Comparison of ENCODE assay signal across 16 cellular contexts in the genomic region with DNA sequence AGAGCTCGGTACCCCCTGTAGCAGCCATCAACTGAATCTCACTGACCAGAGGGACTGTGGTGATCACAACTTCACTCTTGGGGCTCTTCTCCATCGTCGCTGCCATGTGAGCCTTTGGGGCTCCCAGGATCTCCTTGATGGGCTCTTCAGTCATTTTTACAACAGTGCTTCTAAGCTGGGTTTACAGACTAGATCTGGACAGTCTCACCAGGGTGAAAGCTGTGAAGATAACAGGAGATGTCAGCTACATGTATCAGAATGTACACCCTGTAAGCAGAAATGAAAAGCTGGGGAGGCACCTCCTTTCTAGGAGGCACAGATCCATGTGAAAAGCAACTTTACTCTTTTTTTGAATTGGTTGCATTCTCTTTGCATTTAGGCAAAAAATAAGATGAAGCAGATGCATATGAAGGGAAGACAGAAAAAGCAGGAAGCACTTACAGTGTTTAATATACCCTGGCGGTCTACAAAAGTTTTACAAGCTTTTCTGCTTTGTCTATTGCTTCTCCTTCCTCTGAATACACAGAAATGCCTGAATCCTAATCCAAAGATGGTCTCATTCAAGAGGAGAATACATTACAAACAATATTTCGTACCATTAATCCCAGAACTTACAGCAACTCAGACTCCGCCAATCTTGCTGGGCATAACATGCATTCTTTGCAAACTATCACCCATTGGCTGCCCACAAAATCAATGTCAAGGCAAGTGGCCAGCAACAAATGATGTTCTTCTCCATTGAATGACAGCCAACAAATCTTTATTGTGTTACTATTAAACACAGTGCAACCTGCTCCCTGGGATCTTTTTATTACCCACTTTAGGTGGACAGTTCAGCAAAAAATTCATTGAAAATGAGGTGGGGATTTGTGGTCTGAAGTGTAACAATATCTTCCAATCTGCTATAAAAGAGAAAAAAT. TPM values are rescaled to one million over a fixed set of nuclear protein-coding genes. Genes with fewer than 3 reads are reported as not detected.
DNase-seq lines count a peak whose midpoint lies in the region; ATAC-seq and TF ChIP-seq lines count a peak whose summit lies in the region.
"Had no signal": no experiment of that assay in that cellular context is flagged by ENCODE, and none has a peak within 500 bp of the region (broad histone marks: within the 10 kb centered on the region; RNA-seq: fewer than 3 reads in every experiment).

No MANE protein-coding gene starts in this region.

- H3K36me3 ChIP-seq in ACC112 (ENCODE audit: insufficient read depth, low read length) (peaks cover 16% of the 10 kb centered on the region), Peyer's patch (no peaks in the 10 kb centered on the region), gastroesophageal sphincter (peaks cover 0 to 5% of the 10 kb centered on the region in 2 donors), rectal smooth muscle tissue (ENCODE audit: control insufficient read depth, insufficient read depth, low read length) (no peaks in the 10 kb centered on the region)

- no peak overlapping the region for H3K27ac Mint-ChIP-seq in activated CD8-positive, alpha-beta memory T cell treated with anti-CD3 and anti-CD28 coated beads, Interleukin-2, amount 10 ng/mL, durations not matched to agents 7 days and 5 days
- H3K27ac Mint-ChIP-seq in CD4-positive, alpha-beta T cell, result no peak overlapping the region
- H3K27ac Mint-ChIP-seq: effector memory CD8-positive, alpha-beta T cell; stimulated activated naive B cell treated with anti-CD40 and anti-IgM and Interleukin-4, amounts not matched to agents 10 μg/mL and 1 μg/mL and 100 μg/mL, for 72 hours; T-helper 2 cell treated with Interferon-gamma antibody and Interleukin-4, amounts not matched to agents 5 μg/mL and 100 μg/mL, for 36 hours had no signal

- no peaks in the 10 kb centered on the region for H3K9me3 ChIP-seq in Peyer's patch
- H3K9me3 ChIP-seq in gastroesophageal sphincter, result no peaks in the 10 kb centered on the region
- H3K9me3 ChIP-seq in CD4-positive, alpha-beta T cell (ENCODE audit: control insufficient read depth, low read length), result no peaks in the 10 kb centered on the region

- H3K4me3 ChIP-seq in ACC112 (ENCODE audit: low read depth, low read length), result peak overlapping the region; percentile 84
- H3K4me3 ChIP-seq in Peyer's patch, result peak overlapping the region in 3 of 4 donors; percentile 16 to 41 (median 17)
- H3K4me3 ChIP-seq in gastroesophageal sphincter, result peak overlapping the region; percentile 47 to 49
- H3K4me3 ChIP-seq in rectal smooth muscle tissue (ENCODE audit: low read length), result peak overlapping the region; percentile 34

- no peak overlapping the region for H2AFZ ChIP-seq in ACC112 (ENCODE audit: low read length, unreplicated experiment)

- H3K27ac ChIP-seq in ACC112 (ENCODE audit: low read depth, low read length) (no peak overlapping the region), Peyer's patch (peak overlapping the region in 1 of 4 donors; percentile 5), gastroesophageal sphincter (no peak overlapping the region), rectal smooth muscle tissue (ENCODE audit: low read depth, low read length) (no peak overlapping the region)
- H3K27ac ChIP-seq in CD4-positive, alpha-beta T cell (ENCODE audit: low read depth, low read length), result no peak overlapping the region

- H3K79me2 ChIP-seq in ACC112 (ENCODE audit: control insufficient read depth, insufficient read depth, low read length, unreplicated experiment), result peaks cover 16% of the 10 kb centered on the region

- no peak for TF ChIP-seq CTCF in Peyer's patch (IDR thresholded peaks at IDR 0.05)
- no peak for TF ChIP-seq CTCF in gastroesophageal sphincter (IDR thresholded peaks at IDR 0.05)
- no peak for TF ChIP-seq CTCF in CD4-positive, alpha-beta T cell (IDR thresholded peaks at IDR 0.05)

- intact Hi-C loops in CD4-positive, alpha-beta T cell (cut with DNase I, micrococcal nuclease), result no loop called here

- H3K27me3 ChIP-seq in ACC112 (ENCODE audit: insufficient read depth, low read length) (no peaks in the 10 kb centered on the region), Peyer's patch (no peaks in the 10 kb centered on the region), gastroesophageal sphincter (no peaks in the 10 kb centered on the region), rectal smooth muscle tissue (ENCODE audit: control insufficient read depth, insufficient read depth, low read length) (no peaks in the 10 kb centered on the region)
- H3K27me3 ChIP-seq in CD4-positive, alpha-beta T cell (ENCODE audit: control insufficient read depth, insufficient read depth, low read length), result peaks cover 17% of the 10 kb centered on the region

- POLR2A ChIA-PET in CD4-positive, alpha-beta T cell (lab: Charles Lee), result no interaction called here

- no peak overlapping the region for H3K9ac ChIP-seq in rectal smooth muscle tissue (ENCODE audit: low read length)

- H3K4me3 Mint-ChIP-seq in activated CD8-positive, alpha-beta memory T cell treated with anti-CD3 and anti-CD28 coated beads, Interleukin-2, amount 10 ng/mL, durations not matched to agents 7 days and 5 days, result no peak overlapping the region
- H3K4me3 Mint-ChIP-seq in CD4-positive, alpha-beta T cell, result no peak overlapping the region
- H3K4me3 Mint-ChIP-seq: effector memory CD8-positive, alpha-beta T cell; neural crest cell; stimulated activated naive B cell treated with anti-CD40 and anti-IgM and Interleukin-4, amounts not matched to agents 10 μg/mL and 1 μg/mL and 100 μg/mL, for 72 hours; T-helper 2 cell treated with Interferon-gamma antibody and Interleukin-4, amounts not matched to agents 5 μg/mL and 100 μg/mL, for 36 hours had no signal

- no peaks in the 10 kb centered on the region for H3K9me3 Mint-ChIP-seq in activated CD8-positive, alpha-beta memory T cell treated with anti-CD3 and anti-CD28 coated beads, Interleukin-2, amount 10 ng/mL, durations not matched to agents 7 days and 5 days (ENCODE audit: low read depth)
- no peaks in the 10 kb centered on the region for H3K9me3 Mint-ChIP-seq in CD4-positive, alpha-beta T cell
- H3K9me3 Mint-ChIP-seq: effector memory CD8-positive, alpha-beta T cell; neural crest cell; stimulated activated naive B cell treated with anti-CD40 and anti-IgM and Interleukin-4, amounts not matched to agents 10 μg/mL and 1 μg/mL and 100 μg/mL, for 72 hours; T-helper 2 cell treated with Interferon-gamma antibody and Interleukin-4, amounts not matched to agents 5 μg/mL and 100 μg/mL, for 36 hours had no signal

- no peak for ATAC-seq in gastroesophageal sphincter
- ATAC-seq in activated CD8-positive, alpha-beta memory T cell treated with anti-CD3 and anti-CD28 coated beads, Interleukin-2, amount 10 ng/mL, durations not matched to agents 7 days and 5 days, result no peak
- no peak for ATAC-seq in GM21529 (IDR thresholded peaks at IDR 0.05; ENCODE audit: unreplicated experiment)
- no peak for ATAC-seq in HG02973 (IDR thresholded peaks at IDR 0.05; ENCODE audit: unreplicated experiment)
- ATAC-seq in CD4-positive, alpha-beta T cell (ENCODE audit: poor library complexity), result no peak
- ATAC-seq: effector memory CD8-positive, alpha-beta T cell; HepG2; stimulated activated naive B cell treated with anti-CD40 and anti-IgM and Interleukin-4, amounts not matched to agents 10 μg/mL and 1 μg/mL and 100 μg/mL, for 72 hours had no signal

- TF ChIP-seq EP300 in gastroesophageal sphincter (IDR thresholded peaks at IDR 0.05), result no peak

- CTCF ChIA-PET in activated CD8-positive, alpha-beta memory T cell treated with anti-CD3 and anti-CD28 coated beads, Interleukin-2, amount 10 ng/mL, durations not matched to agents 7 days and 5 days (lab: Charles Lee), result interaction anchor here (0.5 to 0.8 kb wide), 2 partner anchors 15 to 175 kb away, joined by 3 read pairs; no protein-coding TSS in a partner anchor
- CTCF ChIA-PET in CD4-positive, alpha-beta T cell (lab: Charles Lee), result no interaction called here

- no peaks in the 10 kb centered on the region for H3K36me3 Mint-ChIP-seq in activated CD8-positive, alpha-beta memory T cell treated with anti-CD3 and anti-CD28 coated beads, Interleukin-2, amount 10 ng/mL, durations not matched to agents 7 days and 5 days
- no peaks in the 10 kb centered on the region for H3K36me3 Mint-ChIP-seq in CD4-positive, alpha-beta T cell (ENCODE audit: low read depth)
- H3K36me3 Mint-ChIP-seq: stimulated activated naive B cell treated with anti-CD40 and anti-IgM and Interleukin-4, amounts not matched to agents 10 μg/mL and 1 μg/mL and 100 μg/mL, for 72 hours had no signal

- H3K27me3 Mint-ChIP-seq in activated CD8-positive, alpha-beta memory T cell treated with anti-CD3 and anti-CD28 coated beads, Interleukin-2, amount 10 ng/mL, durations not matched to agents 7 days and 5 days, result peaks cover 54% of the 10 kb centered on the region
- H3K27me3 Mint-ChIP-seq in CD4-positive, alpha-beta T cell, result peaks cover 39% of the 10 kb centered on the region

- 82 to 83% methylated on average over 3 to 6 of the region's 6 CpGs for WGBS in gastroesophageal sphincter (ENCODE audit: low coverage in 1 of 2), 2 donors

- no peaks in the 10 kb centered on the region for H3K4me1 Mint-ChIP-seq in activated CD8-positive, alpha-beta memory T cell treated with anti-CD3 and anti-CD28 coated beads, Interleukin-2, amount 10 ng/mL, durations not matched to agents 7 days and 5 days
- H3K4me1 Mint-ChIP-seq in CD4-positive, alpha-beta T cell (ENCODE audit: low read depth), result no peaks in the 10 kb centered on the region

- DNase-seq in Peyer's patch, result no peak
- DNase-seq in activated CD8-positive, alpha-beta memory T cell treated with anti-CD3 and anti-CD28 coated beads, Interleukin-2, amount 10 ng/mL, durations not matched to agents 7 days and 5 days, result no peak
- DNase-seq in CD4-positive, alpha-beta T cell, result no peak
- DNase-seq: effector memory CD8-positive, alpha-beta T cell; foreskin melanocyte; NCI-H524 treated with DMSO at 0.1 percent for 48 hours; stimulated activated naive B cell treated with anti-CD40 and anti-IgM and Interleukin-4, amounts not matched to agents 10 μg/mL and 1 μg/mL and 100 μg/mL, for 72 hours had no signal

- TF ChIP-seq POLR2A in Peyer's patch (IDR thresholded peaks at IDR 0.05) (no peak), gastroesophageal sphincter (IDR thresholded peaks at IDR 0.05) (no peak)

- H3K4me1 ChIP-seq in ACC112 (ENCODE audit: control insufficient read depth, insufficient read depth, low read length, unreplicated experiment), result peaks cover 44% of the 10 kb centered on the region
- no peaks in the 10 kb centered on the region for H3K4me1 ChIP-seq in Peyer's patch
- peaks cover 3 to 57% (median 4%) of the 10 kb centered on the region in 3 donors for H3K4me1 ChIP-seq in gastroesophageal sphincter
- H3K4me1 ChIP-seq in rectal smooth muscle tissue (ENCODE audit: control insufficient read depth, insufficient read depth, low read length), result peaks cover 15% of the 10 kb centered on the region

RNA-seq across cellular contexts. Expression of a gene that starts 1.5 kb away (rescaled TPM):
- total RNA-seq in Peyer's patch, result 10 to 100 TPM in 1 of 4 donors, 1 to 10 TPM in 3; 4.4 to 18.2 (median 4.8) TPM
- 10 to 100 TPM in 2 of 4 donors, 1 to 10 TPM in 2; 3.7 to 63.8 (median 10.4) TPM for total RNA-seq in gastroesophageal sphincter
- not detected for total RNA-seq in activated CD8-positive, alpha-beta memory T cell treated with anti-CD3 and anti-CD28 coated beads, Interleukin-2, amount 10 ng/mL, durations not matched to agents 7 days and 5 days
- not detected for total RNA-seq in CD4-positive, alpha-beta T cell
- total RNA-seq: GM23248, HepG2 had no signal

RNA-seq across cellular contexts. Expression of a gene that starts 29.7 kb away (rescaled TPM):
- total RNA-seq in Peyer's patch (10 to 100 TPM; 16.0 to 35.5 (median 26.5) TPM), gastroesophageal sphincter (10 to 100 TPM; 11.3 to 27.3 (median 18.8) TPM)
- 1 to 10 TPM; 6.4 to 9.9 TPM for total RNA-seq in activated CD8-positive, alpha-beta memory T cell treated with anti-CD3 and anti-CD28 coated beads, Interleukin-2, amount 10 ng/mL, durations not matched to agents 7 days and 5 days
- 1 to 10 TPM; 1.1 to 1.2 TPM for total RNA-seq in CD4-positive, alpha-beta T cell

Comparison
In these comparisons a context has a peak if more than half of its experiments do, and no peak if none do; other contexts are left out.
1. H3K4me3 ChIP-seq: peak in every context shown above with its lines; median percentile 84 in ACC112; 48 in gastroesophageal sphincter; 34 in rectal smooth muscle tissue; 17 in Peyer's patch.
2. RNA of a gene that starts 1.5 kb away (total RNA-seq): 3.7 to 63.8 TPM in gastroesophageal sphincter and 4.4 to 18.2 TPM in Peyer's patch; not detected in activated CD8-positive, alpha-beta memory T cell treated with anti-CD3 and anti-CD28 coated beads, Interleukin-2, amount 10 ng/mL, durations not matched to agents 7 days and 5 days and not detected in CD4-positive, alpha-beta T cell; every median in the first group is over 4 times any median in the second.